28 cellular contexts compared by ENCODE assay signal in the genomic region with DNA sequence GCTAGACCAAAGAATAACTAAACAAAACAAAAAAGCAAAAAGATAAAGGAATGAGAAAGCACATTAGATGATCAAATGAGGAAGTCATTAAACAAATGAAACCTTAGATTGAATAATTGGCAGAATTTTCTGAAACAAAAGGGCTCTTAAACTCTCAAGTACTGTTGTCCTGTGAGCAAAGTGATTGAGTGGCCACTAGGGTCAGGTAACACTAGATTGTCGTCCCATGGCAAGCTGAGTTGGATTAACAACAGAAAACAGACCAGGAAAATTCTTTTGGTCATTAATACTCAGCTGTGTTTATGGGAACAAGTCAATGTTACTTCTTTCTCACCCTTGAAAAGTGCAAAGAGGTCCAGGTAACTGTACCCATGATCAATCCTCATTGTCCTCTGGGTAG.
"Had no signal": no experiment of that assay in that cellular context is flagged by ENCODE, and none has a peak within 500 bp of the region (broad histone marks: within the 10 kb centered on the region; RNA-seq: fewer than 3 reads in every experiment).

No MANE protein-coding gene starts in this region.

- H3K27ac ChIP-seq: adrenal gland, breast epithelium, SK-N-MC, VCaP had no signal

- H3K4me3 ChIP-seq: adrenal gland, breast epithelium, K562, SK-N-MC had no signal

- H3K4me1 Mint-ChIP-seq: activated naive CD8-positive, alpha-beta T cell treated with anti-CD3 and anti-CD28 coated beads, Interleukin-2, amount 10 ng/mL, durations not matched to agents 7 days and 5 days; T-cell had no signal

- H3K9me3 Mint-ChIP-seq: activated CD8-positive, alpha-beta T cell treated with anti-CD3 and anti-CD28 coated beads for 36 hours; activated naive CD8-positive, alpha-beta T cell treated with anti-CD3 and anti-CD28 coated beads, Interleukin-2, amount 10 ng/mL, durations not matched to agents 7 days and 5 days had no signal

- FAIRE-seq: K562 had no signal

- DNase-seq: activated CD4-positive, alpha-beta T cell treated with anti-CD3 and anti-CD28 coated beads for 4 hours; activated CD8-positive, alpha-beta memory T cell treated with anti-CD3 and anti-CD28 coated beads, Interleukin-2, amount 50 U/mL, for 4 hours; activated CD8-positive, alpha-beta T cell treated with anti-CD3 and anti-CD28 coated beads for 36 hours; activated naive CD4-positive, alpha-beta T cell treated with anti-CD3 and anti-CD28 coated beads, Interleukin-2, amount 50 U/mL, for 16 hours; activated naive CD8-positive, alpha-beta T cell treated with anti-CD3 and anti-CD28 coated beads, Interleukin-2, amount 10 ng/mL, durations not matched to agents 7 days and 5 days; adrenal gland; anterior cingulate cortex; caudate nucleus; Karpas-422; MM.1S; NCI-H1105 treated with DMSO at 0.1 percent for 48 hours; NCI-H1436 treated with DMSO at 0.1 percent for 48 hours; NCI-H187; NCI-H2081; NCI-H2171; NCI-H2227 treated with DMSO at 0.1 percent for 48 hours; NCI-H446 treated with DMSO at 0.1 percent for 48 hours; NCI-H82; OCI-M1; RPMI8226; T-cell had no signal

- H3K27me3 Mint-ChIP-seq: activated CD8-positive, alpha-beta T cell treated with anti-CD3 and anti-CD28 coated beads for 36 hours; activated naive CD8-positive, alpha-beta T cell treated with anti-CD3 and anti-CD28 coated beads, Interleukin-2, amount 10 ng/mL, durations not matched to agents 7 days and 5 days; T-cell had no signal

- H3K36me3 ChIP-seq: adrenal gland, breast epithelium had no signal

- H3K27me3 ChIP-seq: adrenal gland, breast epithelium had no signal

- H3K36me3 Mint-ChIP-seq: activated naive CD8-positive, alpha-beta T cell treated with anti-CD3 and anti-CD28 coated beads, Interleukin-2, amount 10 ng/mL, durations not matched to agents 7 days and 5 days; T-cell had no signal

- H3K9me3 ChIP-seq: adrenal gland had no signal

- H3K4me1 ChIP-seq: adrenal gland, breast epithelium had no signal

- H3K27ac Mint-ChIP-seq: activated CD8-positive, alpha-beta T cell treated with anti-CD3 and anti-CD28 coated beads for 36 hours; activated naive CD8-positive, alpha-beta T cell treated with anti-CD3 and anti-CD28 coated beads, Interleukin-2, amount 10 ng/mL, durations not matched to agents 7 days and 5 days; T-cell had no signal

- ATAC-seq: activated CD4-positive, CD25-positive, alpha-beta regulatory T cell treated with anti-CD3 and anti-CD28 coated beads, Interleukin-2, amount 50 U/mL, for 24 hours; activated CD8-positive, alpha-beta T cell treated with anti-CD3 and anti-CD28 coated beads for 36 hours; K562; Panc1; Right ventricle myocardium inferior; T-cell had no signal

- H3K4me3 Mint-ChIP-seq: activated CD8-positive, alpha-beta T cell treated with anti-CD3 and anti-CD28 coated beads for 36 hours; activated naive CD8-positive, alpha-beta T cell treated with anti-CD3 and anti-CD28 coated beads, Interleukin-2, amount 10 ng/mL, durations not matched to agents 7 days and 5 days; T-cell had no signal
